ENCODE assay signal across 17 cellular contexts in the genomic region with DNA sequence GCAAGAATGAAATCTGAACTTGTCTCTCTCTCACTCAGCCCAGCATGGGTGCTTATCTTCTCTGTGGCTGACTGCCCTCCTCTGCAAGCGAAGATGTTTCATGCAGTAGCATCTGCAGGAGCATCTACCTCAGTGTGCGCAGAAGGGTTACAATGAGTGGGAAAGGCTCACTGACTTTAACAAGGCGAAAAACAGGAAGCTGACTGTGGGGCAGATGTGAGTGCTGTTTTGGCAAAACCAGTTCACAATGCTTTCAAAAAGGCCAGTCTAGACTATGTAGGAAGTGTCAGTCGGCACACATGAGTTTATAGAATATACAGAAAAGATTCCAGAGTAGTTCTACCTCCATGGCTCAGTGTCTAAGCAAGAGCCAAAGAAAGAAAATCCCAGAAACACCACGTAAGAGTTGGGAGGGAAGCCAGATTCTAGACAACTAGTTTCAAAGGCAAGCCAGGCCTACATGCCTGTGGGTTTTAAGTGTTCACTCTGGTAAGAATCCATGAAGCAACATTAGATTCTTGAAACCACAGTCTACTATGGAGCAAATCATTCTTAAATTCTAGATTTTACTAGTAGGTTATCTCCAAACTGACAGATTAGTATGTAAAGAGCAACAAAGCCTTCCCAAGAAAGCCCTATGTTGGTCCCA.
DNase-seq lines count a peak whose midpoint lies in the region; ATAC-seq and TF ChIP-seq lines count a peak whose summit lies in the region.
"Had no signal": no experiment of that assay in that cellular context is flagged by ENCODE, and none has a peak within 500 bp of the region (broad histone marks: within the 10 kb centered on the region; RNA-seq: fewer than 3 reads in every experiment).

No MANE protein-coding gene starts in this region.

- no peak overlapping the region for H3K27ac ChIP-seq in upper lobe of right lung
- H3K27ac ChIP-seq: colonic mucosa, KMS-11, Peyer's patch had no signal

- no peaks in the 10 kb centered on the region for H3K27me3 ChIP-seq in upper lobe of right lung
- H3K27me3 ChIP-seq: colonic mucosa, Peyer's patch had no signal

- CTCF ChIA-PET in activated naive CD4-positive, alpha-beta T cell treated with anti-CD3 and anti-CD28 coated beads, Interleukin-2, amount 10 ng/mL, durations not matched to agents 7 days and 5 days (lab: Charles Lee): interaction anchor here (1.0 kb wide), 1 partner anchor 16 kb away, joined by 3 read pairs; no protein-coding TSS in a partner anchor

- H3K27ac Mint-ChIP-seq in activated naive CD4-positive, alpha-beta T cell treated with anti-CD3 and anti-CD28 coated beads, Interleukin-2, amount 10 ng/mL, durations not matched to agents 7 days and 5 days: peak overlapping the region; percentile 89
- peak overlapping the region; percentile 61 for H3K27ac Mint-ChIP-seq in activated T-helper 1 cell treated with anti-CD3 and anti-CD28 coated beads, Interleukin-12 subunit alpha, Interleukin-12 subunit beta, Interleukin-2, Interleukin-4 antibody, amounts not matched to agents 30 ng/mL and 10 ng/mL and 1 ng/mL, durations not matched to agents 14 hours and 24 hours and 36 hours

- DNase-seq in activated naive CD4-positive, alpha-beta T cell treated with anti-CD3 and anti-CD28 coated beads, Interleukin-2, amount 10 ng/mL, durations not matched to agents 7 days and 5 days: peak; percentile 30
- no peak for DNase-seq in activated naive CD4-positive, alpha-beta T cell treated with anti-CD3 and anti-CD28 coated beads, Interleukin-2, amount 50 U/mL, for 16 hours
- peak; percentile 5 for DNase-seq in activated T-helper 1 cell treated with anti-CD3 and anti-CD28 coated beads, Interleukin-12 subunit alpha, Interleukin-12 subunit beta, Interleukin-2, Interleukin-4 antibody, amounts not matched to agents 30 ng/mL and 10 ng/mL and 1 ng/mL, durations not matched to agents 14 hours and 24 hours and 36 hours (ENCODE audit: low spot score)
- DNase-seq in fibroblast of mammary gland (ENCODE audit: low read depth) (peak; percentile 15), upper lobe of right lung (no peak), COR-L47 (lab: John Stamatoyannopoulos, UW) (no peak)
- DNase-seq: ACHN, colonic mucosa, GOT3, NCI-H1436, NCI-H524, Peyer's patch had no signal

- TF ChIP-seq CTCF in fibroblast of mammary gland (conservative IDR thresholded peaks at IDR 0.05; ENCODE audit: control insufficient read depth, insufficient read depth, low read depth, low read length) (no peak), upper lobe of right lung (IDR thresholded peaks at IDR 0.05) (no peak)

- H3K9me3 ChIP-seq in upper lobe of right lung: no peaks in the 10 kb centered on the region
- H3K9me3 ChIP-seq: colonic mucosa, Peyer's patch had no signal

- peaks cover 5% of the 10 kb centered on the region for H3K4me1 ChIP-seq in upper lobe of right lung
- H3K4me1 ChIP-seq: colonic mucosa had no signal

- H3K36me3 ChIP-seq in upper lobe of right lung: peaks cover 13% of the 10 kb centered on the region
- H3K36me3 ChIP-seq: colonic mucosa had no signal

- H3K4me3 Mint-ChIP-seq in activated naive CD4-positive, alpha-beta T cell treated with anti-CD3 and anti-CD28 coated beads, Interleukin-2, amount 10 ng/mL, durations not matched to agents 7 days and 5 days: no peak overlapping the region
- H3K4me3 Mint-ChIP-seq in activated T-helper 1 cell treated with anti-CD3 and anti-CD28 coated beads, Interleukin-12 subunit alpha, Interleukin-12 subunit beta, Interleukin-2, Interleukin-4 antibody, amounts not matched to agents 30 ng/mL and 10 ng/mL and 1 ng/mL, durations not matched to agents 14 hours and 24 hours and 36 hours: no peak overlapping the region

- H3K4me3 ChIP-seq in fibroblast of mammary gland (ENCODE audit: control insufficient read depth, low read depth, low read length) (no peak overlapping the region), upper lobe of right lung (no peak overlapping the region)
- H3K4me3 ChIP-seq: colonic mucosa, lung, Peyer's patch had no signal

- intact Hi-C loops in activated T-helper 1 cell treated with anti-CD3 and anti-CD28 coated beads, Interleukin-12 subunit alpha, Interleukin-12 subunit beta, Interleukin-2, Interleukin-4 antibody, amounts not matched to agents 30 ng/mL and 10 ng/mL and 1 ng/mL, durations not matched to agents 14 hours and 24 hours and 36 hours (cut with micrococcal nuclease): loop anchor here (2.0 kb wide), 2 partner anchors 126 to 758 kb away; no protein-coding TSS in a partner anchor
- intact Hi-C loops in upper lobe of right lung (cut with DNase I): no loop called here

- peaks cover 38% of the 10 kb centered on the region for H3K4me1 Mint-ChIP-seq in activated naive CD4-positive, alpha-beta T cell treated with anti-CD3 and anti-CD28 coated beads, Interleukin-2, amount 10 ng/mL, durations not matched to agents 7 days and 5 days
- peaks cover 33% of the 10 kb centered on the region for H3K4me1 Mint-ChIP-seq in activated T-helper 1 cell treated with anti-CD3 and anti-CD28 coated beads, Interleukin-12 subunit alpha, Interleukin-12 subunit beta, Interleukin-2, Interleukin-4 antibody, amounts not matched to agents 30 ng/mL and 10 ng/mL and 1 ng/mL, durations not matched to agents 14 hours and 24 hours and 36 hours (ENCODE audit: low read depth)

- ATAC-seq in upper lobe of right lung (peak; percentile 23), GM21619 (IDR thresholded peaks at IDR 0.05; ENCODE audit: unreplicated experiment) (no peak), HG02571 (IDR thresholded peaks at IDR 0.05; ENCODE audit: unreplicated experiment) (no peak)
- ATAC-seq: esophagus mucosa had no signal

- peaks cover 14% of the 10 kb centered on the region for H3K9me3 Mint-ChIP-seq in activated naive CD4-positive, alpha-beta T cell treated with anti-CD3 and anti-CD28 coated beads, Interleukin-2, amount 10 ng/mL, durations not matched to agents 7 days and 5 days
- H3K9me3 Mint-ChIP-seq in activated T-helper 1 cell treated with anti-CD3 and anti-CD28 coated beads, Interleukin-12 subunit alpha, Interleukin-12 subunit beta, Interleukin-2, Interleukin-4 antibody, amounts not matched to agents 30 ng/mL and 10 ng/mL and 1 ng/mL, durations not matched to agents 14 hours and 24 hours and 36 hours: peaks cover 25% of the 10 kb centered on the region

- H3K27me3 Mint-ChIP-seq in activated naive CD4-positive, alpha-beta T cell treated with anti-CD3 and anti-CD28 coated beads, Interleukin-2, amount 10 ng/mL, durations not matched to agents 7 days and 5 days: no peaks in the 10 kb centered on the region
- no peaks in the 10 kb centered on the region for H3K27me3 Mint-ChIP-seq in activated T-helper 1 cell treated with anti-CD3 and anti-CD28 coated beads, Interleukin-12 subunit alpha, Interleukin-12 subunit beta, Interleukin-2, Interleukin-4 antibody, amounts not matched to agents 30 ng/mL and 10 ng/mL and 1 ng/mL, durations not matched to agents 14 hours and 24 hours and 36 hours (ENCODE audit: insufficient read depth)

- H3K36me3 Mint-ChIP-seq in activated naive CD4-positive, alpha-beta T cell treated with anti-CD3 and anti-CD28 coated beads, Interleukin-2, amount 10 ng/mL, durations not matched to agents 7 days and 5 days: peaks cover 44% of the 10 kb centered on the region
- peaks cover 31% of the 10 kb centered on the region for H3K36me3 Mint-ChIP-seq in activated T-helper 1 cell treated with anti-CD3 and anti-CD28 coated beads, Interleukin-12 subunit alpha, Interleukin-12 subunit beta, Interleukin-2, Interleukin-4 antibody, amounts not matched to agents 30 ng/mL and 10 ng/mL and 1 ng/mL, durations not matched to agents 14 hours and 24 hours and 36 hours (ENCODE audit: low read depth)

Comparison
In these comparisons a context has a peak if more than half of its experiments do, and no peak if none do; other contexts are left out.
1. DNase-seq: peak in activated naive CD4-positive, alpha-beta T cell treated with anti-CD3 and anti-CD28 coated beads, Interleukin-2, amount 10 ng/mL, durations not matched to agents 7 days and 5 days (single experiment), activated T-helper 1 cell treated with anti-CD3 and anti-CD28 coated beads, Interleukin-12 subunit alpha, Interleukin-12 subunit beta, Interleukin-2, Interleukin-4 antibody, amounts not matched to agents 30 ng/mL and 10 ng/mL and 1 ng/mL, durations not matched to agents 14 hours and 24 hours and 36 hours (single experiment) and fibroblast of mammary gland (single experiment); none in activated naive CD4-positive, alpha-beta T cell treated with anti-CD3 and anti-CD28 coated beads, Interleukin-2, amount 50 U/mL, for 16 hours (single experiment), upper lobe of right lung (single experiment) and COR-L47 (single experiment).